29 cellular contexts compared by ENCODE assay signal in genomic region chr14:35988550-35988949, GRCh38.
"Had no signal": no experiment of that assay in that cellular context is flagged by ENCODE, and none has a peak within 500 bp of the region (broad histone marks: within the 10 kb centered on the region; RNA-seq: fewer than 3 reads in every experiment).

No MANE protein-coding gene starts in this region.

- DNase-seq: activated B cell treated with CpG ODN at 0.5 μM for 24 hours; activated CD4-positive, alpha-beta T cell treated with anti-CD3 and anti-CD28 coated beads for 48 hours; activated CD4-positive, alpha-beta T cell treated with anti-CD3 and anti-CD28 coated beads, Interleukin-2, amount 50 U/mL, for 1 hour; activated CD4-positive, alpha-beta T cell treated with anti-CD3 and anti-CD28 coated beads, Interleukin-2, amount 50 U/mL, for 48 hours; activated CD8-positive, alpha-beta memory T cell treated with anti-CD3 and anti-CD28 coated beads for 24 hours; activated CD8-positive, alpha-beta T cell treated with anti-CD3 and anti-CD28 coated beads for 36 hours; activated effector memory CD4-positive, alpha-beta T cell treated with Interleukin-2 at 50 U/mL for 16 hours; activated gamma-delta T cell treated with Interleukin-2 at 50 U/mL for 16 hours; activated naive CD4-positive, alpha-beta T cell treated with anti-CD3 and anti-CD28 coated beads, Interleukin-2, amount 50 U/mL, for 16 hours; activated naive CD4-positive, alpha-beta T cell treated with Interleukin-2 at 50 U/mL for 16 hours; activated T-cell treated with anti-CD3 and anti-CD28 coated beads, Interleukin-2, amount 50 U/mL, for 4 hours; amniotic stem cell; aorta; body of pancreas; central memory CD4-positive, alpha-beta T cell; cerebellar nuclear complex; effector CD4-positive, alpha-beta T cell; effector memory CD8-positive, alpha-beta T cell; erythroblast; esophagus squamous epithelium; foreskin melanocyte; T-helper 1 cell; T-helper 17 cell; T1000; WERI-Rb-1 had no signal

- H3K27me3 ChIP-seq: body of pancreas, esophagus squamous epithelium, gastroesophageal sphincter had no signal

- ATAC-seq: activated CD4-positive, CD25-positive, alpha-beta regulatory T cell treated with anti-CD3 and anti-CD28 coated beads, Interleukin-2, amount 50 U/mL, for 24 hours; activated CD8-positive, alpha-beta T cell treated with anti-CD3 and anti-CD28 coated beads for 36 hours; activated T-cell treated with anti-CD3 and anti-CD28 coated beads, Interleukin-2, amount 50 U/mL, for 4 hours; activated T-helper 17 cell treated with anti-CD3 and anti-CD28 coated beads, Interleukin-2, amount 50 U/mL, for 72 hours; body of pancreas; effector memory CD8-positive, alpha-beta T cell; gastroesophageal sphincter; T-helper 17 cell had no signal

- H3K27ac ChIP-seq: body of pancreas, coronary artery, esophagus squamous epithelium, gastroesophageal sphincter, WERI-Rb-1 had no signal
